Comparison of ENCODE assay signal across 32 cellular contexts in genomic region chr5:154573011-154573410, GRCh38.
"Had no signal": no experiment of that assay in that cellular context is flagged by ENCODE, and none has a peak within 500 bp of the region (broad histone marks: within the 10 kb centered on the region; RNA-seq: fewer than 3 reads in every experiment).

No MANE protein-coding gene starts in this region.

- H3K27ac ChIP-seq: adrenal gland, body of pancreas, esophagus squamous epithelium, WERI-Rb-1 had no signal

- H3K4me3 Mint-ChIP-seq: activated B cell treated with CpG ODN at 0.5 μM for 24 hours; activated CD8-positive, alpha-beta T cell treated with anti-CD3 and anti-CD28 coated beads for 36 hours; activated naive CD8-positive, alpha-beta T cell; activated naive CD8-positive, alpha-beta T cell treated with anti-CD3 and anti-CD28 coated beads, Interleukin-2, amount 50 U/mL, for 24 hours; activated T-cell treated with anti-CD3 and anti-CD28 coated beads, Interleukin-2, amount 50 U/mL, for 4 hours; activated T-helper 17 cell treated with anti-CD3 and anti-CD28 coated beads, Interleukin-2, amount 50 U/mL, for 72 hours; effector memory CD8-positive, alpha-beta T cell; T-helper 17 cell; T-helper 2 cell treated with Interferon-gamma antibody and Interleukin-4, amounts not matched to agents 5 μg/mL and 100 μg/mL, for 36 hours had no signal

- DNase-seq: activated B cell treated with CpG ODN at 0.5 μM for 24 hours; activated CD4-positive, alpha-beta T cell treated with anti-CD3 and anti-CD28 coated beads for 48 hours; activated CD4-positive, alpha-beta T cell treated with anti-CD3 and anti-CD28 coated beads, Interleukin-2, amount 50 U/mL, for 1 hour; activated CD4-positive, alpha-beta T cell treated with anti-CD3 and anti-CD28 coated beads, Interleukin-2, amount 50 U/mL, for 48 hours; activated CD8-positive, alpha-beta memory T cell treated with anti-CD3 and anti-CD28 coated beads for 24 hours; activated CD8-positive, alpha-beta T cell treated with anti-CD3 and anti-CD28 coated beads for 36 hours; activated effector memory CD4-positive, alpha-beta T cell treated with Interleukin-2 at 50 U/mL for 16 hours; activated gamma-delta T cell treated with Interleukin-2 at 50 U/mL for 16 hours; activated naive CD4-positive, alpha-beta T cell treated with anti-CD3 and anti-CD28 coated beads, Interleukin-2, amount 50 U/mL, for 16 hours; activated naive CD4-positive, alpha-beta T cell treated with Interleukin-2 at 50 U/mL for 16 hours; activated naive CD8-positive, alpha-beta T cell treated with anti-CD3 and anti-CD28 coated beads, Interleukin-2, amount 50 U/mL, for 24 hours; activated T-cell treated with anti-CD3 and anti-CD28 coated beads, Interleukin-2, amount 50 U/mL, for 4 hours; adrenal gland; amygdala; aorta; body of pancreas; caudate nucleus; cortex of kidney; dermis blood vessel endothelial cell; effector CD4-positive, alpha-beta T cell; effector memory CD8-positive, alpha-beta T cell; erythroblast; esophagus squamous epithelium; foreskin melanocyte; head of caudate nucleus; T-helper 17 cell; T1000; WERI-Rb-1 had no signal

- ATAC-seq: activated CD4-positive, CD25-positive, alpha-beta regulatory T cell treated with anti-CD3 and anti-CD28 coated beads, Interleukin-2, amount 50 U/mL, for 24 hours; activated CD8-positive, alpha-beta T cell treated with anti-CD3 and anti-CD28 coated beads for 36 hours; activated naive CD8-positive, alpha-beta T cell treated with anti-CD3 and anti-CD28 coated beads, Interleukin-2, amount 50 U/mL, for 24 hours; activated T-cell treated with anti-CD3 and anti-CD28 coated beads, Interleukin-2, amount 50 U/mL, for 4 hours; activated T-helper 17 cell treated with anti-CD3 and anti-CD28 coated beads, Interleukin-2, amount 50 U/mL, for 72 hours; body of pancreas; effector memory CD8-positive, alpha-beta T cell; T-helper 17 cell had no signal

- H3K36me3 Mint-ChIP-seq: activated naive CD8-positive, alpha-beta T cell had no signal

- H3K27ac Mint-ChIP-seq: activated B cell treated with CpG ODN at 0.5 μM for 24 hours; activated CD8-positive, alpha-beta T cell treated with anti-CD3 and anti-CD28 coated beads for 36 hours; activated naive CD8-positive, alpha-beta T cell; activated naive CD8-positive, alpha-beta T cell treated with anti-CD3 and anti-CD28 coated beads, Interleukin-2, amount 50 U/mL, for 24 hours; activated T-helper 17 cell treated with anti-CD3 and anti-CD28 coated beads, Interleukin-2, amount 50 U/mL, for 72 hours; effector memory CD8-positive, alpha-beta T cell; T-helper 17 cell; T-helper 2 cell treated with Interferon-gamma antibody and Interleukin-4, amounts not matched to agents 5 μg/mL and 100 μg/mL, for 36 hours had no signal

- H3K9me3 ChIP-seq: adrenal gland, body of pancreas, esophagus squamous epithelium had no signal

- H3K27me3 ChIP-seq: body of pancreas had no signal

- H3K4me1 Mint-ChIP-seq: activated naive CD8-positive, alpha-beta T cell treated with anti-CD3 and anti-CD28 coated beads, Interleukin-2, amount 50 U/mL, for 24 hours; activated T-helper 17 cell treated with anti-CD3 and anti-CD28 coated beads, Interleukin-2, amount 50 U/mL, for 72 hours had no signal

- H3K9me3 Mint-ChIP-seq: activated B cell treated with CpG ODN at 0.5 μM for 24 hours; activated CD8-positive, alpha-beta T cell treated with anti-CD3 and anti-CD28 coated beads for 36 hours; activated naive CD8-positive, alpha-beta T cell treated with anti-CD3 and anti-CD28 coated beads, Interleukin-2, amount 50 U/mL, for 24 hours; activated T-cell treated with anti-CD3 and anti-CD28 coated beads, Interleukin-2, amount 50 U/mL, for 4 hours; activated T-helper 17 cell treated with anti-CD3 and anti-CD28 coated beads, Interleukin-2, amount 50 U/mL, for 72 hours; effector memory CD8-positive, alpha-beta T cell; T-helper 2 cell treated with Interferon-gamma antibody and Interleukin-4, amounts not matched to agents 5 μg/mL and 100 μg/mL, for 36 hours had no signal

- H3K36me3 ChIP-seq: adrenal gland, esophagus squamous epithelium, WERI-Rb-1 had no signal

- H3K4me1 ChIP-seq: adrenal gland, body of pancreas had no signal

- H3K4me3 ChIP-seq: adrenal gland, body of pancreas, esophagus squamous epithelium had no signal
